22 cellular contexts compared by ENCODE assay signal in genomic region chr12:5388581-5389535, GRCh38. TPM values are rescaled to one million over a fixed set of nuclear protein-coding genes. Genes with fewer than 3 reads are reported as not detected.
DNase-seq lines count a peak whose midpoint lies in the region; ATAC-seq and TF ChIP-seq lines count a peak whose summit lies in the region.
"Had no signal": no experiment of that assay in that cellular context is flagged by ENCODE, and none has a peak within 500 bp of the region (broad histone marks: within the 10 kb centered on the region; RNA-seq: fewer than 3 reads in every experiment).

No MANE protein-coding gene starts in this region.

- H3K9me3 ChIP-seq in HCT116 (ENCODE audit: control insufficient read depth in 1 of 2, insufficient read depth in 1 of 2, low read depth in 1 of 2, low read length in 2 of 2), result no peaks in the 10 kb centered on the region
- H3K9me3 ChIP-seq: heart left ventricle, lower lobe of right lung, right atrium auricular region had no signal

- peak overlapping the region; percentile 68 for H3K4me2 ChIP-seq in HCT116 (ENCODE audit: low read length)

- peak; percentile 70 for DNase-seq in AG20443 (ENCODE audit: low spot score)
- DNase-seq in HCT116 (ENCODE audit: low read depth, low spot score), result peak; percentile 52
- DNase-seq in SW480 (ENCODE audit: low spot score), result peak; percentile 90
- peak; percentile 53 for DNase-seq in myocyte (ENCODE audit: low read depth)
- DNase-seq in posterior cingulate gyrus, result no peak
- no peak for DNase-seq in KG1 (lab: John Stamatoyannopoulos, UW)
- DNase-seq in HT-29 (ENCODE audit: low spot score), result no peak
- DNase-seq: activated B cell treated with CpG ODN at 0.5 μM for 24 hours; activated CD4-positive, alpha-beta T cell treated with anti-CD3 and anti-CD28 coated beads, Interleukin-2, amount 50 U/mL, for 48 hours; activated effector memory CD4-positive, alpha-beta T cell treated with anti-CD3 and anti-CD28 coated beads, Interleukin-2, amount 50 U/mL, for 16 hours; activated naive CD8-positive, alpha-beta T cell treated with anti-CD3 and anti-CD28 coated beads, Interleukin-2, amount 50 U/mL, for 24 hours; brain microvascular endothelial cell; heart left ventricle; lower lobe of right lung; NCI-H1930; NCI-H226; occipital lobe had no signal

- no peaks in the 10 kb centered on the region for H3K36me3 ChIP-seq in HCT116 (ENCODE audit: control insufficient read depth in 1 of 2, insufficient read depth in 2 of 2, low read length in 2 of 2)
- H3K36me3 ChIP-seq: brain microvascular endothelial cell, heart left ventricle, lower lobe of right lung, right atrium auricular region had no signal

- H3K4me3 ChIP-seq in HCT116 (replicated peaks in 1 of 2; ENCODE audit: low read depth in 1 of 2, low read length in 2 of 2), result peak overlapping the region in 1 of 2 experiments; percentile 27; a peak in 2 of 4 replicates
- H3K4me3 ChIP-seq: heart left ventricle, lower lobe of right lung, right atrium auricular region, SK-N-MC had no signal

- no TSS peak for BruUV-seq in HCT116 (replicated peaks; lab: Mats Ljungman, UMichigan)

- TF ChIP-seq CTCF in HCT116 (IDR thresholded peaks at IDR 0.05 in 2 of 3, conservative IDR thresholded peaks at IDR 0.05 in 1 of 3; ENCODE audit: borderline replicate concordance in 1 of 3, insufficient read depth in 1 of 3, low read depth in 2 of 3, low read length in 2 of 3), result no peak

- CTCF ChIA-PET in HCT116 (lab: Charles Lee), result no interaction called here

- no peaks in the 10 kb centered on the region for H3K9me2 ChIP-seq in HCT116 (ENCODE audit: insufficient read depth)

- peak overlapping the region; percentile 29 for H3K9ac ChIP-seq in HCT116 (ENCODE audit: low read length)

- RAD21 ChIA-PET in HCT116 (lab: Charles Lee; ENCODE audit: low non-redundant PET in 1 of 2, low total read pairs in 2 of 2, uncharacterized antibody in 2 of 2, unreplicated experiment in 2 of 2), result no interaction called here

- no peaks in the 10 kb centered on the region for H3K79me2 ChIP-seq in HCT116 (ENCODE audit: insufficient read depth, low read length)

- 0 out of 2 replicates have a peak, but pooled peaks have one; percentile 13 for TF ChIP-seq RAD21 in HCT116 (IDR thresholded peaks at IDR 0.05; ENCODE audit: low read depth)

- no peak overlapping the region; the same call in 1 of the 2 replicates for H3K27ac ChIP-seq in HCT116 (ENCODE audit: low read depth, low read length)
- H3K27ac ChIP-seq: brain microvascular endothelial cell, heart left ventricle, lower lobe of right lung, right atrium auricular region, SK-N-MC had no signal

- ATAC-seq in HCT116 (peak; percentile 87), GM21367 (IDR thresholded peaks at IDR 0.05; ENCODE audit: unreplicated experiment) (no peak)
- ATAC-seq: activated naive CD8-positive, alpha-beta T cell treated with anti-CD3 and anti-CD28 coated beads, Interleukin-2, amount 50 U/mL, for 24 hours; heart left ventricle; lower lobe of right lung; Panc1 had no signal

- peaks cover 13 to 23% of the 10 kb centered on the region in 2 experiments for H3K4me1 ChIP-seq in HCT116 (ENCODE audit: control insufficient read depth in 1 of 2, insufficient read depth in 2 of 2, low read length in 2 of 2)
- H3K4me1 ChIP-seq: heart left ventricle, lower lobe of right lung, right atrium auricular region had no signal

- H3K27me3 ChIP-seq in HCT116 (ENCODE audit: insufficient read depth, low read length), result no peaks in the 10 kb centered on the region
- H3K27me3 ChIP-seq: brain microvascular endothelial cell, right atrium auricular region had no signal

- TF ChIP-seq POLR2A in HCT116 (IDR thresholded peaks at IDR 0.05; ENCODE audit: borderline replicate concordance, extremely low read depth, insufficient read depth, insufficient read length), result no peak

- H2AFZ ChIP-seq in HCT116 (ENCODE audit: low read depth, low read length, poor library complexity, severe bottlenecking), result no peak overlapping the region

- intact Hi-C loops in HCT116 (cut with micrococcal nuclease) (no loop called here), posterior cingulate gyrus (cut with DNase I) (no loop called here)

- no peaks in the 10 kb centered on the region for H4K20me1 ChIP-seq in HCT116 (ENCODE audit: insufficient read depth)

- POLR2A ChIA-PET in HCT116 (lab: Charles Lee), result no interaction called here

TF ChIP-seq in HCT116, 20 proteins besides CTCF, POLR2A, EP300 and RAD21:
- TF ChIP-seq CBX3 (IDR thresholded peaks at IDR 0.05; ENCODE audit: low read depth) (0 out of 2 replicates have a peak, but pooled peaks have one; percentile 11), EZH2phosphoT487 (IDR thresholded peaks at IDR 0.05; ENCODE audit: borderline replicate concordance) (no peak), YY1 (IDR thresholded peaks at IDR 0.05; ENCODE audit: extremely low read depth, insufficient replicate concordance, low read depth, low read length) (no peak), TCF7L2 (IDR thresholded peaks at IDR 0.05; ENCODE audit: borderline replicate concordance, extremely low read depth, insufficient read depth, insufficient read length) (no peak), EGR1 (IDR thresholded peaks at IDR 0.05; ENCODE audit: low read depth) (no peak), CEBPB (IDR thresholded peaks at IDR 0.05; ENCODE audit: low read depth) (no peak), REST (IDR thresholded peaks at IDR 0.05; ENCODE audit: low read depth) (no peak), FOSL1 (IDR thresholded peaks at IDR 0.05; ENCODE audit: low read depth) (peak; percentile 83), EZH2 (IDR thresholded peaks at IDR 0.05) (no peak), ZFX (IDR thresholded peaks at IDR 0.05) (no peak), JUND (IDR thresholded peaks at IDR 0.05) (peak; percentile 85), SRF (IDR thresholded peaks at IDR 0.05; ENCODE audit: low read depth) (no peak), SIN3A (IDR thresholded peaks at IDR 0.05; ENCODE audit: low read depth) (no peak), ATF3 (IDR thresholded peaks at IDR 0.05) (no peak), ELF1 (IDR thresholded peaks at IDR 0.05; ENCODE audit: borderline replicate concordance, low read depth) (no peak), SP1 (IDR thresholded peaks at IDR 0.05; ENCODE audit: low read depth) (peak; percentile 73), ZBTB33 (IDR thresholded peaks at IDR 0.05; ENCODE audit: extremely low read depth, insufficient replicate concordance, low read length) (no peak), ZNF274 (IDR thresholded peaks at IDR 0.05; ENCODE audit: low read depth, low read length) (no peak), MAX (IDR thresholded peaks at IDR 0.05) (no peak), POLR2AphosphoS5 (IDR thresholded peaks at IDR 0.05; ENCODE audit: low read depth, low read length) (no peak)

RNA-seq across cellular contexts. Expression of gene NTF3, which starts 43.0 kb away (rescaled TPM):
- total RNA-seq in HCT116 (2021; ENCODE audit: unreplicated experiment), result not detected
- polyA plus RNA-seq in HCT116 (2012), result 0.23 and 0.24 TPM in 2 replicates
- total RNA-seq in myocyte, result 1.0 and 1.9 TPM in 2 replicates
- polyA plus RNA-seq in myocyte (2012), result 9.4 TPM
- total RNA-seq in HT-29 (2014; rRNA removed; shearing (Covaris generic)), result not detected in 2 replicates
- total RNA-seq: activated B cell treated with CpG ODN at 0.5 μM for 24 hours had no signal
- polyA plus RNA-seq: IgD-negative memory B cell had no signal

Comparison
In these comparisons a context has a peak if more than half of its experiments do, and no peak if none do; other contexts are left out.
1. DNase-seq: peak in AG20443 (single experiment), HCT116 (single experiment), SW480 (single experiment) and myocyte (single experiment); none in posterior cingulate gyrus (0 of 10), KG1 (single experiment) and HT-29 (single experiment).